ENCODE assay signal across 1 cellular context in the genomic region with DNA sequence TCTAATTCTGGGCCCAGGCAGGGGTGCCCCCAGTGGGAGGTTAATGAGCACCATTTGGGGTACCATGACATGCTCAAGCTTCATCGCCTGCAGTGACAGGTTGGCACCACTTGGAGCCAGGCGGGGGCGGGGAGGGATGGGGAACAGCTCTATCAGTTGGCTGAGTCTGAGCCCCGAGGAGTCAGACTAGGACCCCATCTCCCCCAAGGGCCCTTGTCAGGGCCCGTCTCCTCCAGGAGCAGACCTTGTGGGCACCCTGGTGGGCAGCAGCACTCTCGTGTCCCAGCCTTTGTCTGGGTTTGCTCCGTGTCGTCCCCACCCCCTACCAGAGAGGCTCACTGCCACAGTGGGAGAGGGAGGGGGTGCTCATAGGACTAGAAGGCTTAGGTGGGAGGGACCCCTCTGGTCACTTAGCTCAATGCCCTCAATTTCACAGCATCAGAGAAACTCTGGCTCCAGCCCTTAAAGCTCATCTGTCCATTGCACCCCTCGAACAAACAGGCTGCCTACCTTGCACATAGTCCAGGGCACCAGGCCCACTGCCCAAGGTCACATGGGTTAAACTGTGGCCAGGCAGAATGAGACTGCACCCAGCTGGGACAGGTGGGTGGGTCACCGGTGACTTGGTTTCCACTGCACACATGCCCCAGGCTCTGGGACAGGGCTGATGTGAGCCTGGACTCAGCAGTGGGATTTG.
TF ChIP-seq lines count a peak whose summit lies in the region.

No MANE protein-coding gene starts in this region.

TF ChIP-seq in K562, 482 proteins besides CTCF, POLR2A, EP300 and RAD21:
- TF ChIP-seq ZKSCAN8 (CRISPR knock-in tag; IDR thresholded peaks at IDR 0.05), result no peak
- no peak for TF ChIP-seq HEY1 (CRISPR knock-in tag; IDR thresholded peaks at IDR 0.05; ENCODE audit: borderline replicate concordance)
TF ChIP-seq in K562: peak in this region for 0.
